Comparison of ENCODE assay signal across 11 cellular contexts in genomic region chr4:139921551-139922184, GRCh38.
DNase-seq lines count a peak whose midpoint lies in the region; ATAC-seq, FAIRE-seq and TF ChIP-seq lines count a peak whose summit lies in the region.
"Had no signal": no experiment of that assay in that cellular context is flagged by ENCODE, and none has a peak within 500 bp of the region (broad histone marks: within the 10 kb centered on the region; RNA-seq: fewer than 3 reads in every experiment).

No MANE protein-coding gene starts in this region.

- 38 to 68% methylated on average over 8 of the region's 8 CpGs for WGBS in lung, 2 donors

- H3K4me3 ChIP-seq in bronchial epithelial cell (ENCODE audit: low read depth, low read length) = no peak overlapping the region
- no peak overlapping the region for H3K4me3 ChIP-seq in lung

- H3K9me3 ChIP-seq in lung (ENCODE audit: control insufficient read depth in 2 of 2, insufficient read depth in 1 of 2, low read length in 1 of 2) = no peaks in the 10 kb centered on the region

- peaks cover 19 to 29% of the 10 kb centered on the region in 2 donors for H3K4me1 ChIP-seq in lung (ENCODE audit: control insufficient read depth in 2 of 2, insufficient read depth in 2 of 2, low read length in 2 of 2)

- H3K27me3 ChIP-seq in bronchial epithelial cell (ENCODE audit: control insufficient read depth, insufficient read depth, low read length) (no peaks in the 10 kb centered on the region), lung (ENCODE audit: control insufficient read depth, insufficient read depth) (no peaks in the 10 kb centered on the region)

- H3K27ac ChIP-seq in lung (ENCODE audit: low read depth in 1 of 2, low read length in 1 of 2) (peak overlapping the region in 1 of 2 donors; percentile 61), RWPE1 (no peak overlapping the region)

- ATAC-seq in lung (ENCODE audit: insufficient read depth, low FRiP score) = peak; percentile 68
- no peak for ATAC-seq in GM18867 (IDR thresholded peaks at IDR 0.05; ENCODE audit: unreplicated experiment)
- ATAC-seq in HG03378 (IDR thresholded peaks at IDR 0.05; ENCODE audit: unreplicated experiment) = no peak

- no peak for FAIRE-seq in bronchial epithelial cell (lab: Jason Lieb, UNC)
- FAIRE-seq: colon had no signal

- TF ChIP-seq CTCF in bronchial epithelial cell (IDR thresholded peaks at IDR 0.05; ENCODE audit: insufficient read depth, low read length, severe bottlenecking) = no peak
- TF ChIP-seq CTCF in lung (IDR thresholded peaks at IDR 0.05; ENCODE audit: control extremely low read depth, extremely low read depth) = no peak
- TF ChIP-seq CTCF in RWPE1 (conservative IDR thresholded peaks at IDR 0.05; ENCODE audit: low read depth) = no peak

- POLR2A ChIA-PET in RWPE1 (lab: Yijun Ruan, JAX; ENCODE audit: low non-redundant PET) = interaction anchor here (0.5 kb wide), 1 partner anchor 230 kb away, joined by 3 read pairs; no protein-coding TSS in a partner anchor

- DNase-seq in COR-L47 (lab: John Stamatoyannopoulos, UW) (peak; percentile 93), NCI-H2029 (lab: John Stamatoyannopoulos, UW) (peak; percentile 97), bronchial epithelial cell (ENCODE audit: low read depth) (peak; percentile 28), lung (ENCODE audit: low spot score) (peak; percentile 41), RWPE1 (ENCODE audit: low spot score) (no peak)
- DNase-seq in activated CD4-positive, alpha-beta T cell treated with anti-CD3 and anti-CD28 coated beads for 4 hours = no peak
- DNase-seq: activated CD8-positive, alpha-beta memory T cell treated with anti-CD3 and anti-CD28 coated beads, Interleukin-2, amount 50 U/mL, for 48 hours; SIG-M5 had no signal

- CTCF ChIA-PET in RWPE1 (lab: Yijun Ruan, JAX) = interaction anchor here (0.6 kb wide), 1 partner anchor 1699 kb away, joined by 3 read pairs; no protein-coding TSS in a partner anchor

- H3K36me3 ChIP-seq in bronchial epithelial cell (ENCODE audit: control insufficient read depth, insufficient read depth, low read length) = no peaks in the 10 kb centered on the region
- H3K36me3 ChIP-seq in lung (ENCODE audit: control insufficient read depth in 2 of 2, insufficient read depth in 2 of 2, low read length in 2 of 2) = no peaks in the 10 kb centered on the region

Comparison
In these comparisons a context has a peak if more than half of its experiments do, and no peak if none do; other contexts are left out.
1. DNase-seq: peak in COR-L47 (single experiment), NCI-H2029 (single experiment), bronchial epithelial cell (single experiment) and lung (single experiment); none in activated CD4-positive, alpha-beta T cell treated with anti-CD3 and anti-CD28 coated beads for 4 hours (0 of 2) and RWPE1 (single experiment).